Comparison of ENCODE assay signal across 22 cellular contexts in the genomic region with DNA sequence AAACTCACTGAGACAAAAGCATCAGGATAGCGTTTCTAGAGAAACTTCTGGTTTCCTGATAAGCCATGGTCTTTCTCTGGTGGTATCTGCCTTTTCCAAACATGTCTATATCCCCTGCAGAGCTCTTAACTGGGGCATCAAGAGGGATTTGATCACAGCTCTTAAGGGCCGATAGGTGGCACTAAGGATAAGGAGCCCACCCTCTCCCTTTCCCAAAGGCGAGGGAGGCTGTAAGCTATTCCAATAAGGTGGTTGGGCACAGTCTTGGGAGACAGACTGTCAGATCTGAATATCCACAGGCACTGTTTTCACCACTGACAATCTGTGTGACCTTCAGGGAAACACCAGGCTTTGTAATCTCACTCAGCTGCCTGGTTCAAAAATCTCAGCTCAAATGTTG.
DNase-seq lines count a peak whose midpoint lies in the region; ATAC-seq and TF ChIP-seq lines count a peak whose summit lies in the region.
"Had no signal": no experiment of that assay in that cellular context is flagged by ENCODE, and none has a peak within 500 bp of the region (broad histone marks: within the 10 kb centered on the region; RNA-seq: fewer than 3 reads in every experiment).

No MANE protein-coding gene starts in this region.

- H3K27me3 ChIP-seq in kidney epithelial cell (ENCODE audit: control insufficient read depth, insufficient read depth, low read length): no peaks in the 10 kb centered on the region

- H3K36me3 ChIP-seq in kidney epithelial cell (ENCODE audit: control insufficient read depth, insufficient read depth, low read length): no peaks in the 10 kb centered on the region
- H3K36me3 ChIP-seq: heart right ventricle, prostate gland had no signal

- TF ChIP-seq CTCF in kidney epithelial cell (IDR thresholded peaks at IDR 0.05; ENCODE audit: insufficient read depth, low read length, poor library complexity, severe bottlenecking): peak; percentile 20

- no peak for ATAC-seq in HG03108 (IDR thresholded peaks at IDR 0.05; ENCODE audit: unreplicated experiment)
- ATAC-seq: GM12878, heart right ventricle, natural killer cell had no signal

- intact Hi-C loops in posterior vena cava (cut with DNase I): no loop called here

- DNase-seq in ELF-1 (ENCODE audit: low read depth, low spot score) (peak; percentile 62), HT-29 (ENCODE audit: low spot score) (peak; percentile 25), SW480 (ENCODE audit: low spot score) (peak; percentile 9), kidney epithelial cell (ENCODE audit: low read depth) (no peak), posterior vena cava (ENCODE audit: low spot score) (no peak), KG1 (lab: John Stamatoyannopoulos, UW) (no peak), A172 (ENCODE audit: low spot score) (no peak)
- DNase-seq: activated CD4-positive, alpha-beta T cell treated with anti-CD3 and anti-CD28 coated beads for 4 hours; activated CD8-positive, alpha-beta memory T cell treated with anti-CD3 and anti-CD28 coated beads, Interleukin-2, amount 50 U/mL, for 4 hours; activated gamma-delta T cell; Calu3; effector memory CD4-positive, alpha-beta T cell; heart right ventricle; natural killer cell; NCI-H2029; NCI-H510A treated with DMSO at 0.1 percent for 48 hours; RPMI8226; stimulated activated CD4-positive, alpha-beta T cell treated with anti-CD3 and anti-CD28 coated beads, Interleukin-4, amount 100 ng/mL, for 4 hours; substantia nigra had no signal

- H3K4me3 ChIP-seq in kidney epithelial cell (ENCODE audit: low read depth, low read length): no peak overlapping the region
- H3K4me3 ChIP-seq: GM12878, heart right ventricle, prostate gland had no signal

Comparison
In these comparisons a context has a peak if more than half of its experiments do, and no peak if none do; other contexts are left out.
1. DNase-seq: peak in ELF-1 (single experiment), HT-29 (single experiment) and SW480 (single experiment); none in kidney epithelial cell (single experiment), posterior vena cava (single experiment), KG1 (single experiment) and A172 (single experiment).